ENCODE assay signal across 8 cellular contexts in the genomic region with DNA sequence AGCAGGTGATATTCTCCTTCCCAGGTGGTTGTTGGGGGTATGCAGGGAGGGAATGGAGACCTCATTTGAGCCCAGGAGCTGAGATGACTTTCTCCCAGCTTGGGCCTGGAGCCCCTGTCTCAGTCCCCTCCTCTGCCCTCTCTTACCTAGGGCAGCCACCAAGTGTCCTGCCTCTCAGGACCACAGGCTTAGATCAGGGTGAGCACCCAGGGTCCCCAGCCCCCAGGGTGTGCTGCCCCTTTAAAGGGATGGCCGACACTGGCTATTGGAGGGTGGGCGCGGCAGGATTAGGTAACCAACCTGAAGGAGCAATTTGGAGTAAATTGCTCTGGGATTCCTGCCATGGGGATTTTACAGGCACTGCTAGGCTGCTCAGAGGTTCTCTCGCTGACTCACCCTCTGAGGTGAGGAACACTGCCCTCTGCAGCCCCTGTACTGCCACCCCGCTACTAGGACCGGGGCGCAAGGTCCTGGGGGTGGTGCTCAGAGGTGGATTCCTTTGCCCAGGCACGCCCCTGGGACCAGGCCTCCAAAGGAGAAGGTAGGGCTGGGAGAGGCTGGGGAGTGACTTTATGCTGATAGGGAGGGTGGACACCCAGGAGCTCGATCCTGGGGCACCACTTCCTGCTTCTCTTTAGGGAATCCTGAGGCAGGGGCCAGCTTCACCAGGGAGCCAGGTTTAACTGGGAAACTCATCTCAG. TPM values are rescaled to one million over a fixed set of nuclear protein-coding genes. Genes with fewer than 3 reads are reported as not detected.
DNase-seq lines count a peak whose midpoint lies in the region; ATAC-seq and TF ChIP-seq lines count a peak whose summit lies in the region.

No MANE protein-coding gene starts in this region.

- peak; percentile 24 for TF ChIP-seq CTCF in NB4 (IDR thresholded peaks at IDR 0.05; ENCODE audit: low read depth, low read length)

- peak overlapping the region; percentile 88 for H3K4me3 ChIP-seq in NB4 (ENCODE audit: low read depth, low read length)
- H3K4me3 ChIP-seq in skin epidermis = peak overlapping the region; percentile 52 to 94 (median 78)

- peak overlapping the region in 19 of 21 experiments; percentile 31 to 87 (median 78) for H3K27ac ChIP-seq in skin epidermis

- ATAC-seq in left cardiac atrium (peak; percentile 31 to 81), GM21423 (IDR thresholded peaks at IDR 0.05; ENCODE audit: unreplicated experiment) (no peak)

- DNase-seq in left cardiac atrium (peak; percentile 30), cardiac septum (ENCODE audit: low spot score) (no peak), NB4 (ENCODE audit: low read depth) (peak; percentile 60), UCSD-AML1 (lab: John Stamatoyannopoulos, UW; ENCODE audit: unreplicated experiment) (peak; percentile 70), glomerular visceral epithelial cell (ENCODE audit: extremely low spot score) (peak; percentile 94)
- no peak for DNase-seq in activated CD4-positive, alpha-beta T cell treated with anti-CD3 and anti-CD28 coated beads, Interleukin-2, amount 50 U/mL, for 48 hours

- intact Hi-C loops in left cardiac atrium (cut with DNase I) = no loop called here
- intact Hi-C loops in cardiac septum (cut with DNase I) = no loop called here

- TF ChIP-seq POLR2A in NB4 (IDR thresholded peaks at IDR 0.05; ENCODE audit: extremely low read depth, insufficient read length) = no peak

RNA-seq across cellular contexts. Expression of a gene that starts 1.5 kb away (rescaled TPM):
- total RNA-seq in left cardiac atrium = 1 to 10 TPM; 7.4 to 9.3 TPM
- 3.3 TPM for total RNA-seq in cardiac septum

RNA-seq across cellular contexts. Expression of a gene that starts 58.8 kb away (rescaled TPM):
- total RNA-seq in left cardiac atrium = 100 to 1,000 TPM; 125 to 165 TPM
- 162 TPM for total RNA-seq in cardiac septum

Comparison
In these comparisons a context has a peak if more than half of its experiments do, and no peak if none do; other contexts are left out.
1. DNase-seq: peak in left cardiac atrium (single experiment), NB4 (single experiment), UCSD-AML1 (single experiment) and glomerular visceral epithelial cell (single experiment); none in cardiac septum (single experiment) and activated CD4-positive, alpha-beta T cell treated with anti-CD3 and anti-CD28 coated beads, Interleukin-2, amount 50 U/mL, for 48 hours (0 of 2).